Comparison of ENCODE assay signal across 1 cellular context in genomic region chr7:123624527-123625183, GRCh38.
TF ChIP-seq lines count a peak whose summit lies in the region.

No MANE protein-coding gene starts in this region.

TF ChIP-seq in GM23338, 12 proteins besides CTCF, POLR2A, EP300 and RAD21:
- TF ChIP-seq ZNF462 (CRISPR knock-in tag; IDR thresholded peaks at IDR 0.05) (peak; percentile 38; the same call in 1 of the 2 replicates), CREB1 (CRISPR knock-in tag; IDR thresholded peaks at IDR 0.05; ENCODE audit: low read depth) (peak; percentile 83), REST (IDR thresholded peaks at IDR 0.05; ENCODE audit: unreplicated experiment) (no peak), ZNF114 (CRISPR knock-in tag; IDR thresholded peaks at IDR 0.05) (no peak)
TF ChIP-seq in GM23338: peak in this region for 2.
